In genomic region chr11:3051435-3052108, GRCh38 we compare ENCODE assay signal across 1 cellular context.
A peak's percentile ranks its signal among the peaks of the same experiment; 100 is the strongest.
TF ChIP-seq lines count a peak whose summit lies in the region.

No MANE protein-coding gene starts in this region.

TF ChIP-seq in K562, 482 proteins besides CTCF, POLR2A, EP300 and RAD21 (continued from another document):
- TF ChIP-seq ZBTB40 (IDR thresholded peaks at IDR 0.05), result no peak
- no peak for TF ChIP-seq ZBTB40 (CRISPR knock-in tag; IDR thresholded peaks at IDR 0.05)
- peak; percentile 59; the same call in 1 of the 2 replicates for TF ChIP-seq MAFF (IDR thresholded peaks at IDR 0.05; ENCODE audit: low read length)
- TF ChIP-seq MXD1 (CRISPR knock-in tag; IDR thresholded peaks at IDR 0.05; ENCODE audit: borderline replicate concordance, poor library complexity, severe bottlenecking), result no peak
- TF ChIP-seq ZNF57 (CRISPR knock-in tag; IDR thresholded peaks at IDR 0.05), result no peak
- TF ChIP-seq ZNF263 (CRISPR knock-in tag; IDR thresholded peaks at IDR 0.05; ENCODE audit: borderline replicate concordance), result no peak
- TF ChIP-seq ZKSCAN1 (IDR thresholded peaks at IDR 0.05; ENCODE audit: low read depth, low read length), result no peak
- TF ChIP-seq MYBL2 (IDR thresholded peaks at IDR 0.05; ENCODE audit: low read depth), result no peak
- TF ChIP-seq MYBL2 (CRISPR knock-in tag; IDR thresholded peaks at IDR 0.05; ENCODE audit: borderline replicate concordance), result no peak
